19 cellular contexts compared by ENCODE assay signal in the genomic region with DNA sequence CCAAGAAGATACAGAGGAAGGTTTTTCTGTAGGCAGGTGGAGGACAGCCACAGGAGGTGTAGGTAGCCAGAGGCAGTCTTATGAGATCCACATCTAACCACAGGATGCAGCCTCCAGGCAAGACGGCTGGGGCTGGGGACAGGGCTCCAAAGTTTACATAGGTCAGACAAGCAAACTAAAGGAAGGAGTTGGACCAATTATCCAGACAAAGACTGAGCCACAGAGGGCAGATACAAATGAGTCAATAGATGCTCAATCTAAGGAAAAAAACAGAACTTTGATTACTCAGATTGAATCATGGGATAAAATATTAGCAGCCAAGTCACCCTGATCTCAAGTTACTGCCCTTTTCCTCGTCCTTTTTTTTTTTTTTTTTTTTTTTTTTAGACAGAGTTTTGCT.
DNase-seq lines count a peak whose midpoint lies in the region; ATAC-seq and TF ChIP-seq lines count a peak whose summit lies in the region.
"Had no signal": no experiment of that assay in that cellular context is flagged by ENCODE, and none has a peak within 500 bp of the region (broad histone marks: within the 10 kb centered on the region; RNA-seq: fewer than 3 reads in every experiment).

No MANE protein-coding gene starts in this region.

- H4K20me1 ChIP-seq in osteoblast (ENCODE audit: insufficient read depth, low read length): no peaks in the 10 kb centered on the region

- TF ChIP-seq CTCF in osteoblast (IDR thresholded peaks at IDR 0.05; ENCODE audit: extremely low read depth, low read depth, low read length): no peak

- no peaks in the 10 kb centered on the region for H3K4me1 ChIP-seq in osteoblast (ENCODE audit: insufficient read depth, low read length)
- H3K4me1 ChIP-seq: A549, Caco-2 had no signal

- no peak for ATAC-seq in HG03521 (IDR thresholded peaks at IDR 0.05; ENCODE audit: unreplicated experiment)
- ATAC-seq: A549, K562, T-cell had no signal

- H3K9me3 ChIP-seq in osteoblast (ENCODE audit: low read depth, low read length): no peaks in the 10 kb centered on the region
- H3K9me3 ChIP-seq: A549, Caco-2, SK-N-SH had no signal

- H3K79me2 ChIP-seq in osteoblast (ENCODE audit: insufficient read depth, low read length): no peaks in the 10 kb centered on the region

- no peak overlapping the region for H3K27ac ChIP-seq in osteoblast (ENCODE audit: low read depth, low read length)
- H3K27ac ChIP-seq: A549 had no signal

- no peaks in the 10 kb centered on the region for H3K27me3 ChIP-seq in osteoblast (ENCODE audit: insufficient read depth, low read length)

- H3K4me2 ChIP-seq in osteoblast (ENCODE audit: insufficient read depth, low read length): no peak overlapping the region
- H3K4me2 ChIP-seq: A549, SK-N-SH had no signal

- DNase-seq in ELF-1 (ENCODE audit: low read depth, low spot score) (peak; percentile 23), M059J (ENCODE audit: low read depth) (peak; percentile 80), T1000 (lab: John Stamatoyannopoulos, UW) (peak; percentile 15), osteoblast (ENCODE audit: insufficient read length, low spot score, missing footprints) (peak; percentile 69), NCI-H774 (lab: John Stamatoyannopoulos, UW) (no peak), NCI-H446 (lab: John Stamatoyannopoulos, UW) (no peak)
- no peak for DNase-seq in activated CD4-positive, alpha-beta T cell treated with anti-CD3 and anti-CD28 coated beads, Interleukin-2, amount 50 U/mL, for 48 hours
- DNase-seq: Caco-2; CD4-positive, alpha-beta T cell; H9; NCI-H1417 treated with DMSO at 0.1 percent for 48 hours; NCI-H2029; NCI-H526 treated with DMSO at 0.1 percent for 48 hours; SHP77 treated with DMSO at 0.1 percent for 48 hours; SK-N-SH; T-cell had no signal

- no peaks in the 10 kb centered on the region for H3K36me3 ChIP-seq in osteoblast (ENCODE audit: insufficient read depth, low read length)

- H2AFZ ChIP-seq in osteoblast (ENCODE audit: low read length): no peak overlapping the region

- H3K4me3 ChIP-seq in osteoblast (ENCODE audit: insufficient read depth, low read length): no peak overlapping the region
- H3K4me3 ChIP-seq: A549, K562 had no signal

Comparison
In these comparisons a context has a peak if more than half of its experiments do, and no peak if none do; other contexts are left out.
1. DNase-seq: peak in ELF-1 (single experiment), M059J (single experiment), T1000 (single experiment) and osteoblast (single experiment); none in activated CD4-positive, alpha-beta T cell treated with anti-CD3 and anti-CD28 coated beads, Interleukin-2, amount 50 U/mL, for 48 hours (0 of 2), NCI-H774 (single experiment) and NCI-H446 (0 of 2).